8 cellular contexts compared by ENCODE assay signal in the genomic region with DNA sequence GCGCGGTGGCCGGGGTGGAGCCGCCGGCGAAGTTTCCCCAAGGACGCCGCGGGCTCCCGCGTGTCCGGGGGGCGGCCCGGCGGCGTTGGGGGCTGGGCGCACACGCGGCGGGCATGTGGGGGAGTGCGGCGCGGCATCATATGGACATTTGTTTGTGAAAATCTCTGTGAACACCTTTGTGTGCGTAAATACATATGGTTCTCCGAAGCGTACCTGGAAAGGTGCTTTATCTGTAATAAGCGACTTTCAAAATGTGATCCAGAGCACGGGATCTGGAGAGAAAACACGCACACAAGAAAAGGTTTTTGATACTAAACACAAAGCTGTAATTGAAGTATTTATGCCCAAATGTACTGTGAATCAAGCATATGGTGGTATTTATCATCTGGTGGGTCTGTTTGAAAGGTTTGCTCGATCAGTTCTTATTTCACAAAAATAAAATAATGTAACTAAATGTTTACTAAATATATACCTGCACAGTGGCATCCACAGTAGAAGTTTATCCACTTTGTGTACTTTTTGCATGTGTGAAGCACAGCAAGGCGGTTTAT. TPM values are rescaled to one million over a fixed set of nuclear protein-coding genes. Genes with fewer than 3 reads are reported as not detected.
DNase-seq lines count a peak whose midpoint lies in the region; ATAC-seq and TF ChIP-seq lines count a peak whose summit lies in the region.

No MANE protein-coding gene starts in this region.

- H3K36me3 ChIP-seq in hepatocyte (replicated peaks; ENCODE audit: insufficient read depth, low read depth) (no peaks in the 10 kb centered on the region), smooth muscle cell (ENCODE audit: low read depth) (no peaks in the 10 kb centered on the region)

- H4K20me1 ChIP-seq in hepatocyte (ENCODE audit: insufficient read depth, poor library complexity, severe bottlenecking) (peaks cover 18% of the 10 kb centered on the region), smooth muscle cell (ENCODE audit: low read depth) (peaks cover 30% of the 10 kb centered on the region)

- peaks cover 70% of the 10 kb centered on the region for H3K4me1 Mint-ChIP-seq in activated naive CD4-positive, alpha-beta T cell treated with anti-CD3 and anti-CD28 coated beads, Interleukin-2, amount 10 ng/mL, durations not matched to agents 7 days and 5 days
- H3K4me1 Mint-ChIP-seq in activated B cell treated with CpG ODN at 0.5 μM for 24 hours: peaks cover 55% of the 10 kb centered on the region

- TF ChIP-seq CTCF in activated B cell treated with CpG ODN at 0.5 μM for 24 hours (IDR thresholded peaks at IDR 0.05) (no peak), hepatocyte (IDR thresholded peaks at IDR 0.05; ENCODE audit: poor library complexity) (no peak), smooth muscle cell (IDR thresholded peaks at IDR 0.05; ENCODE audit: borderline replicate concordance, insufficient read depth, poor library complexity, severe bottlenecking) (no peak)

- CTCF ChIA-PET in activated naive CD4-positive, alpha-beta T cell treated with anti-CD3 and anti-CD28 coated beads, Interleukin-2, amount 10 ng/mL, durations not matched to agents 7 days and 5 days (lab: Charles Lee): interaction anchor here (0.6 to 3.5 kb wide), 4 partner anchors 26 to 181 kb away, joined by 3 to 21 read pairs (median 5); no protein-coding TSS in a partner anchor
- CTCF ChIA-PET in activated B cell treated with CpG ODN at 0.5 μM for 24 hours (lab: Charles Lee): interaction anchor here (0.7 to 2.9 kb wide), 10 partner anchors 11 to 410 kb away, joined by 3 to 29 read pairs (median 6); no protein-coding TSS in a partner anchor

- H3K4me2 ChIP-seq in hepatocyte: peak overlapping the region; percentile 77
- H3K4me2 ChIP-seq in smooth muscle cell: peak overlapping the region; percentile 83

- POLR2A ChIA-PET in activated B cell treated with CpG ODN at 0.5 μM for 24 hours (lab: Charles Lee): interaction anchor here (0.6 to 7.0 kb wide), 26 partner anchors 9 to 400 kb away, joined by 3 to 247 read pairs (median 6); no protein-coding TSS in a partner anchor

- peaks cover 5% of the 10 kb centered on the region for H3F3A ChIP-seq in smooth muscle cell (ENCODE audit: low read depth)

- H3K27ac ChIP-seq in hepatocyte (peak overlapping the region; percentile 100), smooth muscle cell (ENCODE audit: low read depth) (peak overlapping the region; percentile 75)

- intact Hi-C loops in activated B cell treated with CpG ODN at 0.5 μM for 24 hours (cut with micrococcal nuclease): loop anchor here (1.0 to 10.0 kb wide), 9 partner anchors 29 to 1187 kb away; no protein-coding TSS in a partner anchor

- H3K27me3 Mint-ChIP-seq in activated naive CD4-positive, alpha-beta T cell treated with anti-CD3 and anti-CD28 coated beads, Interleukin-2, amount 10 ng/mL, durations not matched to agents 7 days and 5 days: no peaks in the 10 kb centered on the region
- no peaks in the 10 kb centered on the region for H3K27me3 Mint-ChIP-seq in activated B cell treated with CpG ODN at 0.5 μM for 24 hours

- H3K27me3 ChIP-seq in hepatocyte (no peaks in the 10 kb centered on the region), smooth muscle cell (ENCODE audit: low read depth) (no peaks in the 10 kb centered on the region)

- H3K79me2 ChIP-seq in hepatocyte (peaks cover 42% of the 10 kb centered on the region), smooth muscle cell (ENCODE audit: low read depth) (peaks cover 40% of the 10 kb centered on the region)

- H3K4me1 ChIP-seq in hepatocyte (ENCODE audit: insufficient read depth) (peaks cover 16% of the 10 kb centered on the region), smooth muscle cell (ENCODE audit: low read depth) (peaks cover 29% of the 10 kb centered on the region)

- peak overlapping the region; percentile 37 for H2AFZ ChIP-seq in hepatocyte
- peak overlapping the region; percentile 77 for H2AFZ ChIP-seq in smooth muscle cell (ENCODE audit: low read depth)

- no peaks in the 10 kb centered on the region for H3K9me2 ChIP-seq in hepatocyte (replicated peaks; ENCODE audit: insufficient read depth)

- H3K4me3 Mint-ChIP-seq in activated naive CD4-positive, alpha-beta T cell treated with anti-CD3 and anti-CD28 coated beads, Interleukin-2, amount 10 ng/mL, durations not matched to agents 7 days and 5 days: peak overlapping the region; percentile 62
- peak overlapping the region; percentile 71 for H3K4me3 Mint-ChIP-seq in activated B cell treated with CpG ODN at 0.5 μM for 24 hours

- peak overlapping the region; percentile 17 for H3K4me3 ChIP-seq in hepatocyte
- H3K4me3 ChIP-seq in smooth muscle cell: peak overlapping the region; percentile 61

- H3K27ac Mint-ChIP-seq in activated naive CD4-positive, alpha-beta T cell treated with anti-CD3 and anti-CD28 coated beads, Interleukin-2, amount 10 ng/mL, durations not matched to agents 7 days and 5 days: peak overlapping the region; percentile 95
- H3K27ac Mint-ChIP-seq in activated B cell treated with CpG ODN at 0.5 μM for 24 hours: peak overlapping the region; percentile 88

- H3K36me3 Mint-ChIP-seq in activated naive CD4-positive, alpha-beta T cell treated with anti-CD3 and anti-CD28 coated beads, Interleukin-2, amount 10 ng/mL, durations not matched to agents 7 days and 5 days: peaks cover 19% of the 10 kb centered on the region
- peaks cover 25% of the 10 kb centered on the region for H3K36me3 Mint-ChIP-seq in activated B cell treated with CpG ODN at 0.5 μM for 24 hours (ENCODE audit: low read depth)

- H3K9me3 ChIP-seq in hepatocyte (ENCODE audit: low read depth): no peaks in the 10 kb centered on the region
- no peaks in the 10 kb centered on the region for H3K9me3 ChIP-seq in smooth muscle cell (replicated peaks; ENCODE audit: low read depth)

- ATAC-seq in activated B cell treated with CpG ODN at 0.5 μM for 24 hours (ENCODE audit: low read depth) (no peak), GM21717 (IDR thresholded peaks at IDR 0.05; ENCODE audit: unreplicated experiment) (no peak)

- DNase-seq in activated naive CD4-positive, alpha-beta T cell treated with anti-CD3 and anti-CD28 coated beads, Interleukin-2, amount 10 ng/mL, durations not matched to agents 7 days and 5 days: no peak
- no peak for DNase-seq in activated naive CD4-positive, alpha-beta T cell treated with anti-CD3 and anti-CD28 coated beads, Interleukin-2, amount 50 U/mL, for 16 hours
- no peak for DNase-seq in activated B cell treated with CpG ODN at 0.5 μM for 24 hours
- no peak for DNase-seq in hepatocyte (ENCODE audit: low spot score)
- no peak for DNase-seq in smooth muscle cell (lab: John Stamatoyannopoulos, UW; ENCODE audit: unreplicated experiment)
- DNase-seq in SHP77 (lab: John Stamatoyannopoulos, UW): no peak
- no peak for DNase-seq in NCI-H1048 (lab: John Stamatoyannopoulos, UW)

- 4% methylated on average over 27 of the region's 31 CpGs for WGBS in hepatocyte (ENCODE audit: low lambda C conversion rate, missing lambda C conversion rate)
- 5% methylated on average over 26 of the region's 31 CpGs for WGBS in smooth muscle cell (ENCODE audit: low lambda C conversion rate)

- peak overlapping the region; percentile 80 for H3K9ac ChIP-seq in smooth muscle cell (ENCODE audit: low read depth)

- no peaks in the 10 kb centered on the region for H3K9me3 Mint-ChIP-seq in activated naive CD4-positive, alpha-beta T cell treated with anti-CD3 and anti-CD28 coated beads, Interleukin-2, amount 10 ng/mL, durations not matched to agents 7 days and 5 days
- H3K9me3 Mint-ChIP-seq in activated B cell treated with CpG ODN at 0.5 μM for 24 hours: no peaks in the 10 kb centered on the region

RNA-seq across cellular contexts. Expression of gene TBL1XR1, which starts 0.7 kb away (rescaled TPM):
- total RNA-seq in activated B cell treated with CpG ODN at 0.5 μM for 24 hours (312 and 372 TPM in 2 replicates), hepatocyte (122 and 165 TPM in 2 replicates), smooth muscle cell (115 and 223 TPM in 2 replicates)
- polyA plus RNA-seq in hepatocyte (30.2 and 30.4 TPM in 2 replicates), smooth muscle cell (19.9 and 26.7 TPM in 2 replicates)
